Comparison of ENCODE assay signal across 8 cellular contexts in genomic region chr5:151523335-151523734, GRCh38.
DNase-seq lines count a peak whose midpoint lies in the region; ATAC-seq and TF ChIP-seq lines count a peak whose summit lies in the region.

No MANE protein-coding gene starts in this region.

- no peaks in the 10 kb centered on the region for H3K27me3 ChIP-seq in hepatocyte

- TF ChIP-seq CTCF in hepatocyte (IDR thresholded peaks at IDR 0.05; ENCODE audit: poor library complexity): peak; percentile 48

- H3K27ac ChIP-seq in hepatocyte: no peak overlapping the region

- no peaks in the 10 kb centered on the region for H4K20me1 ChIP-seq in hepatocyte (ENCODE audit: insufficient read depth, poor library complexity, severe bottlenecking)

- no peaks in the 10 kb centered on the region for H3K4me1 ChIP-seq in hepatocyte (ENCODE audit: insufficient read depth)

- H2AFZ ChIP-seq in hepatocyte: no peak overlapping the region

- no peak overlapping the region for H3K4me3 ChIP-seq in hepatocyte

- H3K9me2 ChIP-seq in hepatocyte (replicated peaks; ENCODE audit: insufficient read depth): no peaks in the 10 kb centered on the region

- H3K4me2 ChIP-seq in hepatocyte: no peak overlapping the region

- no peaks in the 10 kb centered on the region for H3K79me2 ChIP-seq in hepatocyte

- ATAC-seq in GM19023 (IDR thresholded peaks at IDR 0.05; ENCODE audit: unreplicated experiment): peak; percentile 71
- peak; percentile 94 for ATAC-seq in HG03064 (IDR thresholded peaks at IDR 0.05; ENCODE audit: low read depth, unreplicated experiment)

- peak; percentile 27 for DNase-seq in DMS114 treated with DMSO at 0.1 percent for 48 hours (lab: John Stamatoyannopoulos, UW; ENCODE audit: unreplicated experiment)
- peak; percentile 45 to 78 for DNase-seq in NCI-H526 (lab: John Stamatoyannopoulos, UW)
- DNase-seq in activated T-cell treated with anti-CD3 and anti-CD28 coated beads, Interleukin-2, amount 50 U/mL, for 48 hours: peak; percentile 60 to 61
- peak; percentile 47 for DNase-seq in hepatocyte (ENCODE audit: low spot score)
- DNase-seq in stimulated activated CD4-positive, alpha-beta T cell treated with anti-CD3 and anti-CD28 coated beads, Interleukin-4, amount 100 ng/mL, for 24 hours: peak; percentile 31
- no peak for DNase-seq in activated effector memory CD4-positive, alpha-beta T cell treated with anti-CD3 and anti-CD28 coated beads, Interleukin-2, amount 50 U/mL, for 16 hours

- WGBS in hepatocyte (ENCODE audit: low lambda C conversion rate, missing lambda C conversion rate): 55% methylated on average over 2 of the region's 2 CpGs

- no peaks in the 10 kb centered on the region for H3K36me3 ChIP-seq in hepatocyte (replicated peaks; ENCODE audit: insufficient read depth, low read depth)

- H3K9me3 ChIP-seq in hepatocyte (ENCODE audit: low read depth): no peaks in the 10 kb centered on the region
